8 cellular contexts compared by ENCODE assay signal in genomic region chr16:11639925-11640899, GRCh38. TPM values are rescaled to one million over a fixed set of nuclear protein-coding genes. Genes with fewer than 3 reads are reported as not detected.
DNase-seq lines count a peak whose midpoint lies in the region; ATAC-seq and TF ChIP-seq lines count a peak whose summit lies in the region.

No MANE protein-coding gene starts in this region.

- H3K4me3 Mint-ChIP-seq in T-helper 17 cell: no peak overlapping the region
- H3K4me3 Mint-ChIP-seq in natural killer cell: no peak overlapping the region

- H3K4me1 Mint-ChIP-seq in T-helper 17 cell (peaks cover 13% of the 10 kb centered on the region), natural killer cell (peaks cover 23 to 32% of the 10 kb centered on the region in 2 donors)

- H3K27ac Mint-ChIP-seq in T-helper 17 cell: no peak overlapping the region
- peak overlapping the region; percentile 11 to 33 for H3K27ac Mint-ChIP-seq in natural killer cell

- TF ChIP-seq CTCF in natural killer cell (IDR thresholded peaks at IDR 0.05): no peak

- H3K36me3 Mint-ChIP-seq in T-helper 17 cell (ENCODE audit: low read depth) (peaks cover 3% of the 10 kb centered on the region), natural killer cell (no peaks in the 10 kb centered on the region)

- DNase-seq in AML-193 (lab: John Stamatoyannopoulos, UW): peak; percentile 95 to 96
- DNase-seq in KBM-7: peak; percentile 49
- no peak for DNase-seq in T-helper 17 cell
- DNase-seq in fibroblast of peridontal ligament (ENCODE audit: extremely low read depth): peak; percentile 100
- peak; percentile 28 for DNase-seq in natural killer cell
- no peak for DNase-seq in RPMI8226

- H3K27me3 Mint-ChIP-seq in T-helper 17 cell (peaks cover 14% of the 10 kb centered on the region), natural killer cell (ENCODE audit: low read depth in 2 of 2) (peaks cover 0 to 11% of the 10 kb centered on the region in 2 donors)

- H3K9me3 ChIP-seq in T-helper 17 cell (ENCODE audit: control insufficient read depth, low read length, poor library complexity, severe bottlenecking): no peaks in the 10 kb centered on the region

- no peaks in the 10 kb centered on the region for H3K9me3 Mint-ChIP-seq in natural killer cell

- ATAC-seq in T-helper 17 cell (peak; percentile 46), natural killer cell (peak; percentile 72 to 92 (median 88)), GM18517 (IDR thresholded peaks at IDR 0.05; ENCODE audit: unreplicated experiment) (no peak), GM21515 (IDR thresholded peaks at IDR 0.05; ENCODE audit: unreplicated experiment) (no peak)

- in situ Hi-C loops in KBM-7 (cut with MboI; ENCODE audit: low pct_unique_long_range_greater_than_20kb, low sequenced_read_pairs): no loop called here

- intact Hi-C loops in natural killer cell (cut with micrococcal nuclease): loop anchor here (5.0 kb wide), 1 partner anchor 233 kb away; no protein-coding TSS in a partner anchor

RNA-seq across cellular contexts. Expression of gene SNN, which starts 28.0 kb away (rescaled TPM):
- total RNA-seq in T-helper 17 cell (10 to 100 TPM; 27.8 to 89.7 TPM), natural killer cell (10 to 100 TPM in 2 of 3 donors, 1 to 10 TPM in 1; 5.3 to 20.0 (median 12.5) TPM)

RNA-seq across cellular contexts. Expression of gene LITAF, which starts 53.5 kb away (rescaled TPM):
- 100 to 1,000 TPM in 1 of 2 donors, 10 to 100 TPM in 1; 93.1 to 155 TPM for total RNA-seq in T-helper 17 cell
- 100 to 1,000 TPM; 584 to 772 (median 726) TPM for total RNA-seq in natural killer cell

Comparison
In these comparisons a context has a peak if more than half of its experiments do, and no peak if none do; other contexts are left out.
1. DNase-seq: peak in AML-193 (2 of 2), KBM-7 (single experiment), fibroblast of peridontal ligament (single experiment) and natural killer cell (single experiment); none in T-helper 17 cell (0 of 3) and RPMI8226 (single experiment).
2. ATAC-seq: peak in T-helper 17 cell (single experiment) and natural killer cell (3 of 3); none in GM18517 (single experiment) and GM21515 (single experiment).